In genomic region chr14:49896272-49896671, GRCh38 we compare ENCODE assay signal across 8 cellular contexts. TPM values are rescaled to one million over a fixed set of nuclear protein-coding genes. Genes with fewer than 3 reads are reported as not detected.
DNase-seq lines count a peak whose midpoint lies in the region; ATAC-seq and TF ChIP-seq lines count a peak whose summit lies in the region.
"Not testable (repeated sequence)": the region's sequence is repeated elsewhere in the genome, so short reads cannot be mapped to it uniquely, and the experiment has no call there.

No MANE protein-coding gene starts in this region.

- peaks cover 34 to 59% of the 10 kb centered on the region in 2 donors for H3K36me3 Mint-ChIP-seq in activated T-cell treated with anti-CD3 and anti-CD28 coated beads, Interleukin-2, amount 50 U/mL, for 72 hours (ENCODE audit: insufficient read depth in 2 of 2)
- peaks cover 13% of the 10 kb centered on the region for H3K36me3 Mint-ChIP-seq in natural killer cell
- peaks cover 98% of the 10 kb centered on the region for H3K36me3 Mint-ChIP-seq in stimulated activated effector memory CD8-positive, alpha-beta T cell treated with anti-CD3 and anti-CD28 coated beads, Interleukin-12 subunit alpha, Interleukin-12 subunit beta, amount 100 ng/mL, for 72 hours

- POLR2A ChIA-PET in OCI-LY7 (lab: Charles Lee), result interaction anchor here (0.7 to 1.5 kb wide), 5 partner anchors 9 to 106 kb away, joined by 3 to 10 read pairs (median 4); no protein-coding TSS in a partner anchor

- not testable (repeated sequence) for H3K9me3 Mint-ChIP-seq in activated T-cell treated with anti-CD3 and anti-CD28 coated beads, Interleukin-2, amount 50 U/mL, for 72 hours; natural killer cell; stimulated activated effector memory CD8-positive, alpha-beta T cell treated with anti-CD3 and anti-CD28 coated beads, Interleukin-12 subunit alpha, Interleukin-12 subunit beta, amount 100 ng/mL, for 72 hours

- not testable (repeated sequence) for H3K27me3 ChIP-seq in ACC112 (ENCODE audit: insufficient read depth, low read length); GM23248 (replicated peaks; ENCODE audit: insufficient read depth); colonic mucosa; left ventricle myocardium inferior (ENCODE audit: low read depth)

- CTCF ChIA-PET in OCI-LY7 (lab: Charles Lee; ENCODE audit: unreplicated experiment), result not testable (repeated sequence)

- in situ Hi-C loops in GM23248 (cut with MboI), result not testable (repeated sequence)

- peaks cover 45% of the 10 kb centered on the region for H3K4me1 Mint-ChIP-seq in activated T-cell treated with anti-CD3 and anti-CD28 coated beads, Interleukin-2, amount 50 U/mL, for 72 hours (ENCODE audit: low read depth)
- peaks cover 60 to 64% of the 10 kb centered on the region in 2 donors for H3K4me1 Mint-ChIP-seq in natural killer cell
- peaks cover 38% of the 10 kb centered on the region for H3K4me1 Mint-ChIP-seq in stimulated activated effector memory CD8-positive, alpha-beta T cell treated with anti-CD3 and anti-CD28 coated beads, Interleukin-12 subunit alpha, Interleukin-12 subunit beta, amount 100 ng/mL, for 72 hours

- H3F3A ChIP-seq in GM23248 (ENCODE audit: insufficient read depth), result peaks cover 75% of the 10 kb centered on the region

- DNase-seq in GM23248; OCI-LY7 (ENCODE audit: low spot score); activated T-cell treated with anti-CD3 and anti-CD28 coated beads, Interleukin-2, amount 50 U/mL, for 72 hours; colonic mucosa; left ventricle myocardium inferior; natural killer cell; stimulated activated effector memory CD8-positive, alpha-beta T cell treated with anti-CD3 and anti-CD28 coated beads, Interleukin-12 subunit alpha, Interleukin-12 subunit beta, amount 100 ng/mL, for 72 hours (ENCODE audit: low spot score in 2 of 2): not testable (repeated sequence)

- H3K4me3 ChIP-seq in ACC112 (ENCODE audit: low read depth, low read length) (peak overlapping the region; percentile 97), GM23248 (peak overlapping the region; percentile 97), OCI-LY7 (ENCODE audit: low read depth, low read length, poor library complexity, severe bottlenecking) (peak overlapping the region; percentile 98), colonic mucosa (peak overlapping the region; percentile 92), left ventricle myocardium inferior (peak overlapping the region; percentile 96)

- intact Hi-C loops in OCI-LY7 (cut with micrococcal nuclease; ENCODE audit: unreplicated experiment); left ventricle myocardium inferior (cut with micrococcal nuclease); natural killer cell (cut with micrococcal nuclease): not testable (repeated sequence)
- intact Hi-C loops in colonic mucosa (cut with DNase I), result loop anchor here (5.0 kb wide), 1 partner anchor 56 kb away; no protein-coding TSS in a partner anchor

- H3K27ac ChIP-seq in ACC112 (ENCODE audit: low read depth, low read length) (peak overlapping the region; percentile 97), GM23248 (peak overlapping the region; percentile 99), colonic mucosa (peak overlapping the region; percentile 100), left ventricle myocardium inferior (replicated peaks) (peak overlapping the region; percentile 100)
- not testable (repeated sequence) for H3K27ac ChIP-seq in OCI-LY7 (ENCODE audit: low read depth, low read length, poor library complexity, severe bottlenecking)

- H3K4me1 ChIP-seq in ACC112 (ENCODE audit: control insufficient read depth, insufficient read depth, low read length, unreplicated experiment), result peaks cover 25% of the 10 kb centered on the region
- H3K4me1 ChIP-seq in GM23248 (ENCODE audit: insufficient read depth), result peaks cover 31% of the 10 kb centered on the region
- H3K4me1 ChIP-seq in OCI-LY7 (ENCODE audit: insufficient read depth, low read length, poor library complexity, severe bottlenecking), result peaks cover 37% of the 10 kb centered on the region
- H3K4me1 ChIP-seq in colonic mucosa, result not testable (repeated sequence)
- H3K4me1 ChIP-seq in left ventricle myocardium inferior, result peaks cover 75% of the 10 kb centered on the region

- H3K4me3 Mint-ChIP-seq in activated T-cell treated with anti-CD3 and anti-CD28 coated beads, Interleukin-2, amount 50 U/mL, for 72 hours, result peak overlapping the region; percentile 93 to 97
- peak overlapping the region; percentile 100 for H3K4me3 Mint-ChIP-seq in natural killer cell
- peak overlapping the region; percentile 96 for H3K4me3 Mint-ChIP-seq in stimulated activated effector memory CD8-positive, alpha-beta T cell treated with anti-CD3 and anti-CD28 coated beads, Interleukin-12 subunit alpha, Interleukin-12 subunit beta, amount 100 ng/mL, for 72 hours

- H3K36me3 ChIP-seq in ACC112 (ENCODE audit: insufficient read depth, low read length), result peaks cover 31% of the 10 kb centered on the region
- H3K36me3 ChIP-seq in GM23248 (ENCODE audit: low read depth), result peaks cover 34% of the 10 kb centered on the region
- H3K36me3 ChIP-seq in OCI-LY7 (ENCODE audit: insufficient read depth, low read length), result peaks cover 61% of the 10 kb centered on the region
- H3K36me3 ChIP-seq in colonic mucosa, result not testable (repeated sequence)
- H3K36me3 ChIP-seq in left ventricle myocardium inferior, result peaks cover 14% of the 10 kb centered on the region

- H4K20me1 ChIP-seq in GM23248 (ENCODE audit: insufficient read depth) (peaks cover 12% of the 10 kb centered on the region; the same call in 1 of the 2 replicates), OCI-LY7 (ENCODE audit: insufficient read depth, low read length) (peaks cover 47% of the 10 kb centered on the region)

- H3K9ac ChIP-seq in GM23248 (peak overlapping the region; percentile 100), colonic mucosa (ENCODE audit: low read depth in 2 of 2, low read length in 2 of 2) (peak overlapping the region in 1 of 2 donors; percentile 79)

- not testable (repeated sequence) for TF ChIP-seq CTCF in OCI-LY7 (conservative IDR thresholded peaks at IDR 0.05; ENCODE audit: low read length); colonic mucosa (IDR thresholded peaks at IDR 0.05); left ventricle myocardium inferior (IDR thresholded peaks at IDR 0.05; ENCODE audit: borderline replicate concordance); natural killer cell (IDR thresholded peaks at IDR 0.05)

- H3K27me3 Mint-ChIP-seq in activated T-cell treated with anti-CD3 and anti-CD28 coated beads, Interleukin-2, amount 50 U/mL, for 72 hours (ENCODE audit: low read depth); natural killer cell (ENCODE audit: low read depth in 2 of 2): not testable (repeated sequence)

- H2AFZ ChIP-seq in ACC112 (ENCODE audit: low read length, unreplicated experiment); GM23248; OCI-LY7 (ENCODE audit: low read length): not testable (repeated sequence)

- not testable (repeated sequence) for H3K9me2 ChIP-seq in GM23248 (ENCODE audit: insufficient read depth); OCI-LY7 (ENCODE audit: insufficient read depth, low read length)

- not testable (repeated sequence) for H3K9me3 ChIP-seq in GM23248 (ENCODE audit: low read depth); OCI-LY7 (ENCODE audit: low read length); colonic mucosa; left ventricle myocardium inferior (replicated peaks)

- H3K79me2 ChIP-seq in ACC112 (ENCODE audit: control insufficient read depth, insufficient read depth, low read length, unreplicated experiment), result peaks cover 58% of the 10 kb centered on the region
- peaks cover 77% of the 10 kb centered on the region for H3K79me2 ChIP-seq in GM23248 (ENCODE audit: insufficient read depth)
- peaks cover 84% of the 10 kb centered on the region for H3K79me2 ChIP-seq in OCI-LY7 (ENCODE audit: insufficient read depth, low read depth, low read length)

- not testable (repeated sequence) for BruUV-seq in OCI-LY7 (replicated peaks; lab: Mats Ljungman, UMichigan)

- H3K4me2 ChIP-seq in GM23248 (ENCODE audit: unreplicated experiment) (peak overlapping the region; percentile 100), OCI-LY7 (ENCODE audit: low read length) (peak overlapping the region; percentile 81)

- peak overlapping the region; percentile 100 for H3K27ac Mint-ChIP-seq in activated T-cell treated with anti-CD3 and anti-CD28 coated beads, Interleukin-2, amount 50 U/mL, for 72 hours
- H3K27ac Mint-ChIP-seq in natural killer cell, result peak overlapping the region; percentile 98 to 100
- H3K27ac Mint-ChIP-seq in stimulated activated effector memory CD8-positive, alpha-beta T cell treated with anti-CD3 and anti-CD28 coated beads, Interleukin-12 subunit alpha, Interleukin-12 subunit beta, amount 100 ng/mL, for 72 hours, result peak overlapping the region; percentile 99

- ATAC-seq in activated T-cell treated with anti-CD3 and anti-CD28 coated beads, Interleukin-2, amount 50 U/mL, for 72 hours (replicated peaks in 1 of 2); natural killer cell; stimulated activated effector memory CD8-positive, alpha-beta T cell treated with anti-CD3 and anti-CD28 coated beads, Interleukin-12 subunit alpha, Interleukin-12 subunit beta, amount 100 ng/mL, for 72 hours: not testable (repeated sequence)

RNA-seq across cellular contexts. Expression of gene ARF6, which starts 3.4 kb away (rescaled TPM):
- 88.3 and 92.5 TPM in 2 replicates for total RNA-seq in GM23248 (2014; rRNA removed; shearing (Covaris generic))
- polyA plus RNA-seq in GM23248 (2016; fragmentation: Nextera tagmentation; extraction: Ambion mirVana), result 120 and 123 TPM in 2 replicates
- total RNA-seq in OCI-LY7 (2014; rRNA removed; shearing (Covaris generic)), result 47.6 and 51.0 TPM in 2 replicates
- 69.1 and 73.0 TPM in 2 replicates for total RNA-seq in OCI-LY7 (2022)
- total RNA-seq in activated T-cell treated with anti-CD3 and anti-CD28 coated beads, Interleukin-2, amount 50 U/mL, for 72 hours, result 100 to 1,000 TPM; 218 to 219 TPM
- 100 to 1,000 TPM; 136 to 161 TPM for total RNA-seq in colonic mucosa
- 24.4 TPM for total RNA-seq in left ventricle myocardium inferior
- total RNA-seq in natural killer cell, result 100 to 1,000 TPM; 124 to 132 (median 128) TPM

RNA-seq across cellular contexts. Expression of gene NEMF, which starts 43.7 kb away (rescaled TPM):
- total RNA-seq in GM23248 (2014; rRNA removed; shearing (Covaris generic)), result 31.9 and 56.5 TPM in 2 replicates
- 55.2 and 65.9 TPM in 2 replicates for polyA plus RNA-seq in GM23248 (2016; fragmentation: Nextera tagmentation; extraction: Ambion mirVana)
- total RNA-seq in OCI-LY7 (2014; rRNA removed; shearing (Covaris generic)), result 63.2 and 71.3 TPM in 2 replicates
- total RNA-seq in OCI-LY7 (2022), result 67.5 and 79.4 TPM in 2 replicates
- 10 to 100 TPM; 68.8 to 71.7 TPM for total RNA-seq in activated T-cell treated with anti-CD3 and anti-CD28 coated beads, Interleukin-2, amount 50 U/mL, for 72 hours
- total RNA-seq in colonic mucosa, result 10 to 100 TPM; 52.8 to 56.7 TPM
- 52.7 TPM for total RNA-seq in left ventricle myocardium inferior
- total RNA-seq in natural killer cell, result 100 to 1,000 TPM; 120 to 126 (median 122) TPM
